ENCODE assay signal across 15 cellular contexts in genomic region chr3:183264249-183264648, GRCh38. TPM values are rescaled to one million over a fixed set of nuclear protein-coding genes. Genes with fewer than 3 reads are reported as not detected.
DNase-seq lines count a peak whose midpoint lies in the region; ATAC-seq, FAIRE-seq and TF ChIP-seq lines count a peak whose summit lies in the region.
"Had no signal": no experiment of that assay in that cellular context is flagged by ENCODE, and none has a peak within 500 bp of the region (broad histone marks: within the 10 kb centered on the region; RNA-seq: fewer than 3 reads in every experiment).

No MANE protein-coding gene starts in this region.

- H3K9me3 ChIP-seq in left lung (no peaks in the 10 kb centered on the region), suprapubic skin (no peaks in the 10 kb centered on the region)
- H3K9me3 ChIP-seq: BLaER1 had no signal

- peaks cover 10% of the 10 kb centered on the region for H3K36me3 ChIP-seq in bronchial epithelial cell (ENCODE audit: control insufficient read depth, insufficient read depth, low read length)
- H3K36me3 ChIP-seq in left lung, result peaks cover 0 to under 1% of the 10 kb centered on the region in 2 donors
- H3K36me3 ChIP-seq in suprapubic skin, result no peaks in the 10 kb centered on the region
- H3K36me3 ChIP-seq: BLaER1 had no signal

- TF ChIP-seq EP300 in suprapubic skin (IDR thresholded peaks at IDR 0.05), result no peak

- TF ChIP-seq CTCF in bronchial epithelial cell (IDR thresholded peaks at IDR 0.05; ENCODE audit: insufficient read depth, low read length, severe bottlenecking) (no peak), left lung (IDR thresholded peaks at IDR 0.05) (no peak), suprapubic skin (IDR thresholded peaks at IDR 0.05) (no peak)

- H3K27me3 ChIP-seq in bronchial epithelial cell (ENCODE audit: control insufficient read depth, insufficient read depth, low read length) (no peaks in the 10 kb centered on the region), left lung (no peaks in the 10 kb centered on the region), suprapubic skin (no peaks in the 10 kb centered on the region)
- H3K27me3 ChIP-seq: BLaER1 had no signal

- H3K27ac ChIP-seq in left lung (peak overlapping the region; percentile 33 to 54), suprapubic skin (peak overlapping the region; percentile 82)
- H3K27ac ChIP-seq: BLaER1 had no signal

- H3K4me3 ChIP-seq in bronchial epithelial cell (ENCODE audit: low read depth, low read length) (no peak overlapping the region), left lung (no peak overlapping the region), suprapubic skin (no peak overlapping the region)
- H3K4me3 ChIP-seq: BLaER1 had no signal

- intact Hi-C loops in left lung (cut with DNase I), result no loop called here

- no peak for FAIRE-seq in bronchial epithelial cell (lab: Jason Lieb, UNC)

- 88% methylated on average over 4 of the region's 4 CpGs for WGBS in suprapubic skin

- no peak for TF ChIP-seq POLR2A in suprapubic skin (IDR thresholded peaks at IDR 0.05)

- peak; percentile 44 for DNase-seq in NCI-H69 (lab: John Stamatoyannopoulos, UW)
- peak; percentile 51 for DNase-seq in bronchial epithelial cell (ENCODE audit: low read depth)
- DNase-seq in left lung, result no peak
- DNase-seq in suprapubic skin (ENCODE audit: low spot score in 2 of 2), result no peak
- no peak for DNase-seq in effector CD8-positive, alpha-beta T cell (lab: John Stamatoyannopoulos, UW)
- DNase-seq in activated CD4-positive, alpha-beta T cell treated with anti-CD3 and anti-CD28 coated beads, Interleukin-2, amount 50 U/mL, for 1 hour, result no peak
- no peak for DNase-seq in NCI-H1092 treated with DMSO at 0.1 percent for 48 hours (lab: John Stamatoyannopoulos, UW)
- DNase-seq: activated B cell treated with CpG ODN at 0.5 μM for 24 hours; activated CD8-positive, alpha-beta memory T cell treated with anti-CD3 and anti-CD28 coated beads, Interleukin-2, amount 10 ng/mL, durations not matched to agents 7 days and 5 days; activated gamma-delta T cell; hypothalamus; natural killer cell; NCI-H1694; NCI-H524 treated with DMSO at 0.1 percent for 48 hours had no signal

- peaks cover 21 to 89% of the 10 kb centered on the region in 2 donors for H3K4me1 ChIP-seq in left lung
- H3K4me1 ChIP-seq in suprapubic skin, result peaks cover 70% of the 10 kb centered on the region

- ATAC-seq in left lung, result peak; percentile 23
- ATAC-seq: activated CD8-positive, alpha-beta memory T cell treated with anti-CD3 and anti-CD28 coated beads, Interleukin-2, amount 10 ng/mL, durations not matched to agents 7 days and 5 days had no signal

RNA-seq across cellular contexts. Expression of gene B3GNT5, which starts 11.2 kb away (rescaled TPM):
- total RNA-seq in bronchial epithelial cell, result 31.6 and 49.8 TPM in 2 replicates
- 10 to 100 TPM; 21.7 to 45.2 TPM for total RNA-seq in left lung
- 10 to 100 TPM; 14.6 to 30.8 (median 27.5) TPM for total RNA-seq in suprapubic skin

Comparison
In these comparisons a context has a peak if more than half of its experiments do, and no peak if none do; other contexts are left out.
1. DNase-seq: peak in NCI-H69 (single experiment) and bronchial epithelial cell (single experiment); none in left lung (0 of 2), suprapubic skin (0 of 2), effector CD8-positive, alpha-beta T cell (single experiment), activated CD4-positive, alpha-beta T cell treated with anti-CD3 and anti-CD28 coated beads, Interleukin-2, amount 50 U/mL, for 1 hour (single experiment) and NCI-H1092 treated with DMSO at 0.1 percent for 48 hours (single experiment).